Comparison of ENCODE assay signal across 19 cellular contexts in genomic region chr20:63694596-63695418, GRCh38. TPM values are rescaled to one million over a fixed set of nuclear protein-coding genes. Genes with fewer than 3 reads are reported as not detected.
DNase-seq lines count a peak whose midpoint lies in the region; ATAC-seq and TF ChIP-seq lines count a peak whose summit lies in the region.
"Had no signal": no experiment of that assay in that cellular context is flagged by ENCODE, and none has a peak within 500 bp of the region (broad histone marks: within the 10 kb centered on the region; RNA-seq: fewer than 3 reads in every experiment).

No MANE protein-coding gene starts in this region.

- ATAC-seq in activated CD4-positive, alpha-beta T cell treated with anti-CD3 and anti-CD28 coated beads for 36 hours: no peak
- ATAC-seq in esophagus mucosa: peak; percentile 4
- ATAC-seq in activated CD4-positive, CD25-positive, alpha-beta regulatory T cell treated with anti-CD3 and anti-CD28 coated beads, Interleukin-2, amount 50 U/mL, for 24 hours: no peak

- no peak overlapping the region for H3K4me3 Mint-ChIP-seq in activated CD4-positive, alpha-beta T cell treated with anti-CD3 and anti-CD28 coated beads for 36 hours

- H3K4me1 ChIP-seq in sigmoid colon: peaks cover 0 to 40% (median 37%) of the 10 kb centered on the region in 4 donors

- no peaks in the 10 kb centered on the region for H3K9me3 Mint-ChIP-seq in activated CD4-positive, alpha-beta T cell treated with anti-CD3 and anti-CD28 coated beads for 36 hours (ENCODE audit: low read depth)
- H3K9me3 Mint-ChIP-seq: activated CD4-positive, alpha-beta memory T cell treated with anti-CD3 and anti-CD28 coated beads for 36 hours had no signal

- no peak for TF ChIP-seq EP300 in sigmoid colon (IDR thresholded peaks at IDR 0.05)

- peaks cover 24% of the 10 kb centered on the region for H3K4me1 Mint-ChIP-seq in activated CD4-positive, alpha-beta T cell treated with anti-CD3 and anti-CD28 coated beads for 36 hours

- no peak for TF ChIP-seq POLR2A in sigmoid colon (IDR thresholded peaks at IDR 0.05)

- intact Hi-C loops in activated CD4-positive, alpha-beta T cell treated with anti-CD3 and anti-CD28 coated beads for 36 hours (cut with DNase I, micrococcal nuclease): loop anchor here in 1 of 2 experiments (5.0 kb wide), 1 partner anchor 42 kb away; the partner anchor contains the start of genes LIME1 and SLC2A4RG
- intact Hi-C loops in sigmoid colon (cut with DNase I): no loop called here

- no peak overlapping the region for H3K27ac Mint-ChIP-seq in activated CD4-positive, alpha-beta T cell treated with anti-CD3 and anti-CD28 coated beads for 36 hours

- H3K9me3 ChIP-seq in sigmoid colon: no peaks in the 10 kb centered on the region
- H3K9me3 ChIP-seq: BE2C had no signal

- POLR2A ChIA-PET in activated CD4-positive, alpha-beta T cell treated with anti-CD3 and anti-CD28 coated beads for 36 hours (lab: Charles Lee): no interaction called here
- POLR2A ChIA-PET in RWPE1 (lab: Yijun Ruan, JAX; ENCODE audit: low non-redundant PET): no interaction called here

- H3K27me3 Mint-ChIP-seq in activated CD4-positive, alpha-beta T cell treated with anti-CD3 and anti-CD28 coated beads for 36 hours: no peaks in the 10 kb centered on the region
- H3K27me3 Mint-ChIP-seq: activated CD4-positive, alpha-beta memory T cell treated with anti-CD3 and anti-CD28 coated beads for 36 hours had no signal

- H3K36me3 ChIP-seq in sigmoid colon: peaks cover 6 to 27% (median 11%) of the 10 kb centered on the region in 4 donors
- H3K36me3 ChIP-seq: BE2C had no signal

- no peak for TF ChIP-seq CTCF in RWPE1 (conservative IDR thresholded peaks at IDR 0.05; ENCODE audit: low read depth)
- TF ChIP-seq CTCF in sigmoid colon (IDR thresholded peaks at IDR 0.05): no peak
- no peak for TF ChIP-seq CTCF in GM10266 (IDR thresholded peaks at IDR 0.05; ENCODE audit: control insufficient read depth, insufficient read depth, low read depth, missing control alignments)

- 93 to 95% methylated on average over 37 of the region's 37 CpGs for WGBS in sigmoid colon, 2 donors

- DNase-seq in activated CD4-positive, alpha-beta T cell treated with anti-CD3 and anti-CD28 coated beads for 36 hours: peak; percentile 5
- DNase-seq in activated CD4-positive, alpha-beta T cell treated with anti-CD3 and anti-CD28 coated beads for 4 hours: no peak
- DNase-seq in RWPE1 (ENCODE audit: low spot score): no peak
- DNase-seq in sigmoid colon: peak; percentile 65
- no peak for DNase-seq in GM10266 (ENCODE audit: extremely low spot score)
- no peak for DNase-seq in NCI-H1694 (lab: John Stamatoyannopoulos, UW)
- DNase-seq: activated CD4-positive, alpha-beta memory T cell treated with anti-CD3 and anti-CD28 coated beads for 36 hours; activated naive CD4-positive, alpha-beta T cell treated with Interleukin-2 at 50 U/mL for 16 hours; activated T-cell treated with anti-CD3 and anti-CD28 coated beads, Interleukin-2, amount 50 U/mL, for 1 hour; anterior cingulate cortex; BE2C; effector CD8-positive, alpha-beta T cell; NCI-H1105 treated with DMSO at 0.1 percent for 48 hours; NCI-H524 treated with DMSO at 0.1 percent for 48 hours; OCI-M1; T-helper 2 cell; WERI-Rb-1 had no signal

- H3K27me3 ChIP-seq in sigmoid colon: no peaks in the 10 kb centered on the region
- H3K27me3 ChIP-seq: BE2C had no signal

- CTCF ChIA-PET in activated CD4-positive, alpha-beta T cell treated with anti-CD3 and anti-CD28 coated beads for 36 hours (lab: Charles Lee): no interaction called here
- CTCF ChIA-PET in RWPE1 (lab: Yijun Ruan, JAX): interaction anchor here (1.2 kb wide), 1 partner anchor 101 kb away, joined by 3 read pairs; no protein-coding TSS in a partner anchor

- peak overlapping the region; percentile 97 for H3K27ac ChIP-seq in RWPE1
- no peak overlapping the region for H3K27ac ChIP-seq in sigmoid colon
- H3K27ac ChIP-seq: WERI-Rb-1 had no signal

- no peak overlapping the region for H3K4me3 ChIP-seq in sigmoid colon

- peaks cover 15% of the 10 kb centered on the region for H3K36me3 Mint-ChIP-seq in activated CD4-positive, alpha-beta T cell treated with anti-CD3 and anti-CD28 coated beads for 36 hours (ENCODE audit: low read depth)

RNA-seq across cellular contexts. Expression of gene TNFRSF6B, which starts 1.6 kb away (rescaled TPM):
- 1 to 10 TPM in 1 of 2 experiments, under 1 TPM in 1; 0.21 to 1.7 TPM for total RNA-seq in activated CD4-positive, alpha-beta T cell treated with anti-CD3 and anti-CD28 coated beads for 36 hours
- total RNA-seq in esophagus mucosa (4.5 TPM), sigmoid colon (10 to 100 TPM in 1 of 4 donors, 1 to 10 TPM in 3; 1.8 to 45.5 (median 4.2) TPM)
- polyA plus RNA-seq in sigmoid colon: 100 to 1,000 TPM in 1 of 3 donors, 1 to 10 TPM in 2; 1.2 to 186 (median 4.8) TPM
- total RNA-seq: activated CD4-positive, alpha-beta memory T cell treated with anti-CD3 and anti-CD28 coated beads for 36 hours had no signal

RNA-seq across cellular contexts. Expression of gene ARFRP1, which starts 13.0 kb away (rescaled TPM):
- 10 to 100 TPM; 36.4 to 52.0 TPM for total RNA-seq in activated CD4-positive, alpha-beta T cell treated with anti-CD3 and anti-CD28 coated beads for 36 hours
- total RNA-seq in esophagus mucosa (31.1 TPM), sigmoid colon (10 to 100 TPM; 26.8 to 38.7 (median 28.8) TPM)
- 10 to 100 TPM; 39.1 to 70.2 (median 45.6) TPM for polyA plus RNA-seq in sigmoid colon

RNA-seq across cellular contexts. Expression of gene ZGPAT, which starts 13.0 kb away (rescaled TPM):
- 10 to 100 TPM; 15.3 to 21.9 TPM for total RNA-seq in activated CD4-positive, alpha-beta T cell treated with anti-CD3 and anti-CD28 coated beads for 36 hours
- total RNA-seq in esophagus mucosa: 11.1 TPM
- total RNA-seq in sigmoid colon: 10 to 100 TPM; 18.5 to 22.5 (median 19.6) TPM
- polyA plus RNA-seq in sigmoid colon: 10 to 100 TPM; 24.0 to 44.9 (median 30.5) TPM

RNA-seq across cellular contexts. Expression of gene RTEL1, which starts 36.7 kb away (rescaled TPM):
- total RNA-seq in activated CD4-positive, alpha-beta T cell treated with anti-CD3 and anti-CD28 coated beads for 36 hours: 10 to 100 TPM; 44.5 to 44.7 TPM
- total RNA-seq in esophagus mucosa: 12.2 TPM
- total RNA-seq in sigmoid colon: 10 to 100 TPM; 19.6 to 44.3 (median 31.4) TPM
- 10 to 100 TPM in 1 of 3 donors, 1 to 10 TPM in 2; 3.6 to 22.4 (median 9.0) TPM for polyA plus RNA-seq in sigmoid colon

RNA-seq across cellular contexts. Expression of gene STMN3, which starts 41.6 kb away (rescaled TPM):
- 10 to 100 TPM; 15.4 to 17.6 TPM for total RNA-seq in activated CD4-positive, alpha-beta T cell treated with anti-CD3 and anti-CD28 coated beads for 36 hours
- total RNA-seq in esophagus mucosa (4.6 TPM), sigmoid colon (10 to 100 TPM; 14.6 to 22.1 (median 20.1) TPM)
- polyA plus RNA-seq in sigmoid colon: 10 to 100 TPM in 1 of 3 donors, 1 to 10 TPM in 2; 1.8 to 25.2 (median 6.6) TPM

Comparison
In these comparisons a context has a peak if more than half of its experiments do, and no peak if none do; other contexts are left out.
1. DNase-seq: peak in activated CD4-positive, alpha-beta T cell treated with anti-CD3 and anti-CD28 coated beads for 36 hours (single experiment) and sigmoid colon (single experiment); none in activated CD4-positive, alpha-beta T cell treated with anti-CD3 and anti-CD28 coated beads for 4 hours (0 of 2), RWPE1 (single experiment), GM10266 (single experiment) and NCI-H1694 (single experiment).